8 cellular contexts compared by ENCODE assay signal in genomic region chr22:38843716-38844660, GRCh38. TPM values are rescaled to one million over a fixed set of nuclear protein-coding genes. Genes with fewer than 3 reads are reported as not detected.
A peak's percentile ranks its signal among the peaks of the same experiment; 100 is the strongest.
DNase-seq lines count a peak whose midpoint lies in the region; ATAC-seq and TF ChIP-seq lines count a peak whose summit lies in the region.

Gene NPTXR (minus strand): TSS chr22:38844028.

- H3K4me1 Mint-ChIP-seq in CD8-positive, alpha-beta memory T cell, result peaks cover 21 to 38% (median 34%) of the 10 kb centered on the region in 3 donors

- no peaks in the 10 kb centered on the region for H3K27me3 ChIP-seq in CD8-positive, alpha-beta memory T cell (ENCODE audit: insufficient read depth, low read length, poor library complexity, severe bottlenecking)
- H3K27me3 ChIP-seq in WERI-Rb-1 (ENCODE audit: insufficient read depth, low read depth, severe bottlenecking) (no peaks in the 10 kb centered on the region), colonic mucosa (peaks cover 23% of the 10 kb centered on the region), layer of hippocampus (ENCODE audit: control insufficient read depth, insufficient read depth, low read length) (no peaks in the 10 kb centered on the region)

- peaks cover 20% of the 10 kb centered on the region for H3K4me1 ChIP-seq in CD8-positive, alpha-beta memory T cell (ENCODE audit: insufficient read depth, low read length)
- H3K4me1 ChIP-seq in colonic mucosa, result peaks cover 3% of the 10 kb centered on the region

- POLR2A ChIA-PET in CD8-positive, alpha-beta memory T cell (lab: Charles Lee), result interaction anchor here (1.0 to 1.9 kb wide), 5 partner anchors 27 to 162 kb away, joined by 4 to 10 read pairs (median 7); partner anchors contain the start of genes CBX6 and TOMM22

- no peak within 1 kb of the TSS for H3K27ac ChIP-seq in CD8-positive, alpha-beta memory T cell (ENCODE audit: low read depth, low read length)
- H3K27ac ChIP-seq in WERI-Rb-1 (peak within 1 kb of the TSS; percentile 67), colonic mucosa (no peak within 1 kb of the TSS), layer of hippocampus (ENCODE audit: low read depth, low read length) (peak within 1 kb of the TSS; percentile 48)

- TF ChIP-seq CTCF in WERI-Rb-1 (IDR thresholded peaks at IDR 0.05; ENCODE audit: low read depth, low read length) (no peak), colonic mucosa (IDR thresholded peaks at IDR 0.05) (no peak)

- H3K9ac ChIP-seq in colonic mucosa (ENCODE audit: low read depth in 2 of 2, low read length in 2 of 2), result peak within 1 kb of the TSS in 1 of 2 donors; percentile 53

- CTCF ChIA-PET in CD8-positive, alpha-beta memory T cell (lab: Charles Lee), result interaction anchor here (0.9 to 2.9 kb wide), 16 partner anchors 11 to 162 kb away, joined by 3 to 23 read pairs (median 5); partner anchors contain the start of genes SUN2 and TOMM22

- H3K9me3 Mint-ChIP-seq in CD8-positive, alpha-beta memory T cell, result no peaks in the 10 kb centered on the region

- peaks cover 7 to 9% of the 10 kb centered on the region in 2 donors for H3K27me3 Mint-ChIP-seq in CD8-positive, alpha-beta memory T cell

- intact Hi-C loops in colonic mucosa (cut with DNase I), result loop anchor here (10.0 kb wide), 1 partner anchor 69 kb away; no protein-coding TSS in a partner anchor

- ATAC-seq in HG03520 (IDR thresholded peaks at IDR 0.05; ENCODE audit: unreplicated experiment), result no peak
- ATAC-seq in HG02885 (IDR thresholded peaks at IDR 0.05; ENCODE audit: poor library complexity, unreplicated experiment), result no peak

- H3K9me3 ChIP-seq in CD8-positive, alpha-beta memory T cell (ENCODE audit: low read length), result no peaks in the 10 kb centered on the region
- no peaks in the 10 kb centered on the region for H3K9me3 ChIP-seq in WERI-Rb-1 (ENCODE audit: severe bottlenecking)
- H3K9me3 ChIP-seq in colonic mucosa, result no peaks in the 10 kb centered on the region

- H3K4me3 ChIP-seq in CD8-positive, alpha-beta memory T cell (ENCODE audit: low read length), result peak within 1 kb of the TSS; percentile 43
- peak within 1 kb of the TSS; percentile 47 for H3K4me3 ChIP-seq in WERI-Rb-1 (ENCODE audit: low read depth, low read length)
- peak within 1 kb of the TSS; percentile 37 for H3K4me3 ChIP-seq in colonic mucosa

- peak within 1 kb of the TSS in 7 of 8 donors; percentile 13 to 68 (median 54) for H3K27ac Mint-ChIP-seq in CD8-positive, alpha-beta memory T cell

- peaks cover 0 to 4% (median 1%) of the 10 kb centered on the region in 3 donors for H3K36me3 Mint-ChIP-seq in CD8-positive, alpha-beta memory T cell

- DNase-seq in CD8-positive, alpha-beta memory T cell, result peak in 4 of 5 donors; percentile 8 to 60 (median 38)
- DNase-seq in LoVo (ENCODE audit: low spot score) (peak; percentile 73), WERI-Rb-1 (peak; percentile 75), colonic mucosa (no peak)
- peak; percentile 18 for DNase-seq in stimulated activated CD8-positive, alpha-beta memory T cell treated with anti-CD3 and anti-CD28 coated beads, Interleukin-12 subunit alpha, Interleukin-12 subunit beta, amount 100 ng/mL, for 4 hours (ENCODE audit: low read depth)

- H3K4me3 Mint-ChIP-seq in CD8-positive, alpha-beta memory T cell, result peak within 1 kb of the TSS; percentile 68 to 90 (median 84)

- no peaks in the 10 kb centered on the region for H3K36me3 ChIP-seq in CD8-positive, alpha-beta memory T cell (ENCODE audit: insufficient read depth, low read length)
- H3K36me3 ChIP-seq in WERI-Rb-1 (no peaks in the 10 kb centered on the region; the same call in 1 of the 2 replicates), colonic mucosa (no peaks in the 10 kb centered on the region)

RNA-seq across cellular contexts. Expression of gene NPTXR, which starts in this region (rescaled TPM):
- 1 to 10 TPM; 5.9 to 6.3 TPM for total RNA-seq in CD8-positive, alpha-beta memory T cell
- polyA plus RNA-seq in CD8-positive, alpha-beta memory T cell, result 1.0 TPM
- total RNA-seq in colonic mucosa, result 1 to 10 TPM in 1 of 2 donors, under 1 TPM in 1; 0.82 to 2.0 TPM

Comparison
In these comparisons a context has a peak if more than half of its experiments do, and no peak if none do; other contexts are left out.
1. H3K27ac ChIP-seq: peak in WERI-Rb-1 (single experiment) and layer of hippocampus (single experiment); none in CD8-positive, alpha-beta memory T cell (single experiment) and colonic mucosa (single experiment).
2. Peak in every context shown above with its lines, with median percentiles within 50 percentile points of each other: H3K4me3 ChIP-seq.